Comparison of ENCODE assay signal across 10 cellular contexts in genomic region chr6:21164768-21165326, GRCh38.
A peak's percentile ranks its signal among the peaks of the same experiment; 100 is the strongest.
DNase-seq lines count a peak whose midpoint lies in the region; ATAC-seq, FAIRE-seq and TF ChIP-seq lines count a peak whose summit lies in the region.
"Had no signal": no experiment of that assay in that cellular context is flagged by ENCODE, and none has a peak within 500 bp of the region (broad histone marks: within the 10 kb centered on the region; RNA-seq: fewer than 3 reads in every experiment).

No MANE protein-coding gene starts in this region.

- H3K9me1 ChIP-seq in endothelial cell of umbilical vein (replicated peaks; ENCODE audit: control insufficient read depth, extremely low read depth, insufficient read depth, low read length): no peaks in the 10 kb centered on the region

- peak; percentile 78 for FAIRE-seq in endothelial cell of umbilical vein (lab: Jason Lieb, UNC)
- FAIRE-seq in HTR-8/SVneo (lab: Jason Lieb, UNC): no peak
- no peak for FAIRE-seq in frontal cortex (lab: Jason Lieb, UNC)

- CTCF ChIA-PET in endothelial cell of umbilical vein (lab: Charles Lee): interaction anchor here (0.9 to 1.1 kb wide), 6 partner anchors 10 to 137 kb away, joined by 3 read pairs; no protein-coding TSS in a partner anchor
- CTCF ChIA-PET in activated naive CD4-positive, alpha-beta T cell treated with anti-CD3 and anti-CD28 coated beads for 36 hours (lab: Charles Lee): interaction anchor here (0.6 kb wide), 1 partner anchor 38 kb away, joined by 3 read pairs; no protein-coding TSS in a partner anchor

- TF ChIP-seq CTCF in GM13977 (IDR thresholded peaks at IDR 0.05; ENCODE audit: extremely low read depth, insufficient read depth, missing control alignments) (no peak), endothelial cell of umbilical vein (IDR thresholded peaks at IDR 0.05; ENCODE audit: extremely low read depth in 1 of 2, insufficient read depth in 1 of 2, low read depth in 1 of 2, low read length in 2 of 2) (no peak), transverse colon (IDR thresholded peaks at IDR 0.05) (no peak)

- H3K27ac Mint-ChIP-seq in activated naive CD4-positive, alpha-beta T cell treated with anti-CD3 and anti-CD28 coated beads for 36 hours: no peak overlapping the region

- H3K4me2 ChIP-seq in endothelial cell of umbilical vein (ENCODE audit: insufficient read depth, low read length): peak overlapping the region; percentile 69

- H3K4me1 ChIP-seq in endothelial cell of umbilical vein (ENCODE audit: control insufficient read depth, extremely low read depth, insufficient read depth, low read length): peaks cover 9% of the 10 kb centered on the region
- no peaks in the 10 kb centered on the region for H3K4me1 ChIP-seq in transverse colon

- no peaks in the 10 kb centered on the region for H3K79me2 ChIP-seq in endothelial cell of umbilical vein (ENCODE audit: control insufficient read depth, insufficient read depth, low read length)

- peaks cover 6% of the 10 kb centered on the region for H3K36me3 Mint-ChIP-seq in activated naive CD4-positive, alpha-beta T cell treated with anti-CD3 and anti-CD28 coated beads for 36 hours (ENCODE audit: low read depth)

- ATAC-seq in GM21390 (IDR thresholded peaks at IDR 0.05; ENCODE audit: unreplicated experiment): peak; percentile 67
- ATAC-seq in HG03469 (IDR thresholded peaks at IDR 0.05; ENCODE audit: unreplicated experiment): peak; percentile 44

- no peak overlapping the region for H3K4me3 Mint-ChIP-seq in activated naive CD4-positive, alpha-beta T cell treated with anti-CD3 and anti-CD28 coated beads for 36 hours

- H3K9me3 Mint-ChIP-seq in activated naive CD4-positive, alpha-beta T cell treated with anti-CD3 and anti-CD28 coated beads for 36 hours: no peaks in the 10 kb centered on the region

- H3K9me3 ChIP-seq in endothelial cell of umbilical vein (replicated peaks; ENCODE audit: control insufficient read depth, insufficient read depth, low read length) (no peaks in the 10 kb centered on the region), transverse colon (no peaks in the 10 kb centered on the region)

- no TSS peak for BruUV-seq in endothelial cell of umbilical vein (replicated peaks; lab: Mats Ljungman, UMichigan)

- H3K27me3 ChIP-seq in endothelial cell of umbilical vein (ENCODE audit: control insufficient read depth in 2 of 2, insufficient read depth in 2 of 2, low read length in 2 of 2) (no peaks in the 10 kb centered on the region), transverse colon (no peaks in the 10 kb centered on the region)

- H3K4me3 ChIP-seq in endothelial cell of umbilical vein (replicated peaks in 1 of 3; ENCODE audit: insufficient read depth in 1 of 3, low read depth in 1 of 3, low read length in 3 of 3): no peak overlapping the region
- H3K4me3 ChIP-seq in transverse colon: no peak overlapping the region
- H3K4me3 ChIP-seq: skin epidermis had no signal

- no peaks in the 10 kb centered on the region for H3K36me3 ChIP-seq in endothelial cell of umbilical vein (ENCODE audit: control insufficient read depth in 2 of 2, extremely low read depth in 1 of 2, insufficient read depth in 2 of 2, low read length in 2 of 2)
- no peaks in the 10 kb centered on the region for H3K36me3 ChIP-seq in transverse colon

- H3K27me3 Mint-ChIP-seq in activated naive CD4-positive, alpha-beta T cell treated with anti-CD3 and anti-CD28 coated beads for 36 hours (ENCODE audit: low read depth): no peaks in the 10 kb centered on the region

- in situ Hi-C loops in GM13977 (cut with MboI; ENCODE audit: low pct_unique_long_range_greater_than_20kb, low sequenced_read_pairs, unreplicated experiment) (no loop called here), transverse colon (cut with MboI; ENCODE audit: low pct_ligation_motif_present in 1 of 4, low pct_unique_long_range_greater_than_20kb in 1 of 4, low sequenced_read_pairs in 3 of 4) (no loop called here)

- POLR2A ChIA-PET in endothelial cell of umbilical vein (lab: Charles Lee): no interaction called here

- H3K4me1 Mint-ChIP-seq in activated naive CD4-positive, alpha-beta T cell treated with anti-CD3 and anti-CD28 coated beads for 36 hours (ENCODE audit: low read depth): peaks cover 5% of the 10 kb centered on the region

- TF ChIP-seq POLR2A in endothelial cell of umbilical vein (IDR thresholded peaks at IDR 0.05; ENCODE audit: low read depth, low read length) (no peak), transverse colon (IDR thresholded peaks at IDR 0.05) (no peak)

- 67 to 70% methylated on average over 2 of the region's 2 CpGs for WGBS in transverse colon (ENCODE audit: low coverage in 1 of 2), 2 donors

- intact Hi-C loops in endothelial cell of umbilical vein (cut with micrococcal nuclease): no loop called here
- intact Hi-C loops in transverse colon (cut with DNase I; ENCODE audit: low total_unique reads): no loop called here
- intact Hi-C loops in activated naive CD4-positive, alpha-beta T cell treated with anti-CD3 and anti-CD28 coated beads for 36 hours (cut with micrococcal nuclease): no loop called here

- no peak overlapping the region for H3K9ac ChIP-seq in endothelial cell of umbilical vein (replicated peaks; ENCODE audit: extremely low read depth, insufficient read depth, low read length)

- dilution Hi-C loops in endothelial cell of umbilical vein (cut with MboI; ENCODE audit: extremely low pct_ligation_motif_present, low sequenced_read_pairs): no loop called here

- H3K27ac ChIP-seq in endothelial cell of umbilical vein (ENCODE audit: insufficient read depth, low read depth, low read length) (peak overlapping the region; percentile 32), transverse colon (no peak overlapping the region)

- no peaks in the 10 kb centered on the region for H4K20me1 ChIP-seq in endothelial cell of umbilical vein (replicated peaks; ENCODE audit: control insufficient read depth, extremely low read depth, insufficient read depth, low read length)

- peak overlapping the region; percentile 22 for H2AFZ ChIP-seq in endothelial cell of umbilical vein (ENCODE audit: low read depth, low read length)

- DNase-seq in GM13977 (ENCODE audit: low spot score): peak; percentile 28
- DNase-seq in endothelial cell of umbilical vein (ENCODE audit: low read depth, low spot score): peak; percentile 66
- DNase-seq in HTR-8/SVneo (ENCODE audit: insufficient read length, low spot score): no peak
- DNase-seq in frontal cortex (ENCODE audit: low spot score in 2 of 2): no peak
- DNase-seq in transverse colon: no peak
- no peak for DNase-seq in activated naive CD4-positive, alpha-beta T cell treated with anti-CD3 and anti-CD28 coated beads for 36 hours
- DNase-seq: hypothalamus had no signal

- no peak for TF ChIP-seq EP300 in transverse colon (IDR thresholded peaks at IDR 0.05; ENCODE audit: low read depth)

TF ChIP-seq in endothelial cell of umbilical vein, 7 proteins besides CTCF, POLR2A, EP300 and RAD21:
- TF ChIP-seq GATA2 (IDR thresholded peaks at IDR 0.05; ENCODE audit: insufficient read depth, insufficient read length, low read depth, low read length): peak; percentile 13
- TF ChIP-seq MAX (IDR thresholded peaks at IDR 0.05; ENCODE audit: insufficient read depth, insufficient read length): no peak

Comparison
In these comparisons a context has a peak if more than half of its experiments do, and no peak if none do; other contexts are left out.
1. DNase-seq: peak in GM13977 (single experiment) and endothelial cell of umbilical vein (single experiment); none in HTR-8/SVneo (single experiment), frontal cortex (0 of 2), transverse colon (single experiment) and activated naive CD4-positive, alpha-beta T cell treated with anti-CD3 and anti-CD28 coated beads for 36 hours (single experiment).